ENCODE assay signal across 8 cellular contexts in genomic region chr18:32469190-32469611, GRCh38. TPM values are rescaled to one million over a fixed set of nuclear protein-coding genes. Genes with fewer than 3 reads are reported as not detected.
A peak's percentile ranks its signal among the peaks of the same experiment; 100 is the strongest.
DNase-seq lines count a peak whose midpoint lies in the region; ATAC-seq and TF ChIP-seq lines count a peak whose summit lies in the region.

No MANE protein-coding gene starts in this region.

- CTCF ChIA-PET in SK-N-SH (lab: Yijun Ruan, JAX): interaction anchor here (0.6 to 6.5 kb wide), 28 partner anchors 9 to 311 kb away, joined by 3 to 99 read pairs (median 6); no protein-coding TSS in a partner anchor

- no peak; the same call in 1 of the 2 replicates for TF ChIP-seq RAD21 in SK-N-SH (IDR thresholded peaks at IDR 0.05; ENCODE audit: low read length)

- peak overlapping the region in 3 of 4 donors; percentile 37 to 80 (median 79) for H3K4me3 Mint-ChIP-seq in CD4-positive, CD25-positive, alpha-beta regulatory T cell

- peaks cover 19% of the 10 kb centered on the region for H3K79me2 ChIP-seq in SK-N-SH (ENCODE audit: insufficient read depth)

- peak overlapping the region; percentile 64; the same call in 1 of the 2 replicates for H3K9ac ChIP-seq in SK-N-SH
- peak overlapping the region; percentile 78 for H3K9ac ChIP-seq in mucosa of stomach (ENCODE audit: low read length)

- peaks cover 43% of the 10 kb centered on the region for H3K27me3 ChIP-seq in CD4-positive, CD25-positive, alpha-beta regulatory T cell (ENCODE audit: control insufficient read depth, insufficient read depth, low read length)
- H3K27me3 ChIP-seq in SK-N-SH (ENCODE audit: insufficient read depth): no peaks in the 10 kb centered on the region
- peaks cover 0 to 13% (median 0%) of the 10 kb centered on the region in 4 donors for H3K27me3 ChIP-seq in esophagus squamous epithelium
- H3K27me3 ChIP-seq in mucosa of stomach (ENCODE audit: control insufficient read depth, insufficient read depth, low read length): no peaks in the 10 kb centered on the region
- no peaks in the 10 kb centered on the region for H3K27me3 ChIP-seq in vagina

- WGBS in SK-N-SH (ENCODE audit: low lambda C conversion rate): 6% methylated on average over 8 of the region's 8 CpGs
- 8 to 12% methylated on average over 5 to 8 of the region's 8 CpGs for WGBS in esophagus squamous epithelium, 2 donors

- H3K9me3 ChIP-seq in CD4-positive, CD25-positive, alpha-beta regulatory T cell (ENCODE audit: control insufficient read depth in 2 of 2, low read length in 2 of 2): no peaks in the 10 kb centered on the region
- no peaks in the 10 kb centered on the region for H3K9me3 ChIP-seq in SK-N-SH
- no peaks in the 10 kb centered on the region for H3K9me3 ChIP-seq in esophagus squamous epithelium
- H3K9me3 ChIP-seq in mucosa of stomach (ENCODE audit: control insufficient read depth, low read length): no peaks in the 10 kb centered on the region
- H3K9me3 ChIP-seq in vagina: no peaks in the 10 kb centered on the region

- H3F3A ChIP-seq in SK-N-SH (replicated peaks; ENCODE audit: insufficient read depth): peaks cover 4% of the 10 kb centered on the region

- no peaks in the 10 kb centered on the region for H3K36me3 Mint-ChIP-seq in CD4-positive, CD25-positive, alpha-beta regulatory T cell

- peak in 1 of 3 donors; percentile 3 for DNase-seq in CD4-positive, CD25-positive, alpha-beta regulatory T cell
- DNase-seq in HuH-7.5 (ENCODE audit: low spot score): peak; percentile 57
- peak; percentile 66 for DNase-seq in SK-N-SH
- DNase-seq in esophagus squamous epithelium (lab: John Stamatoyannopoulos, UW): no peak
- no peak for DNase-seq in vagina (ENCODE audit: extremely low spot score in 2 of 2)
- no peak for DNase-seq in NK-92 treated with Interleukin-12 subunit alpha and Interleukin-12 subunit beta, amount 100 ng/mL, for 24 hours (lab: John Stamatoyannopoulos, UW)

- TF ChIP-seq EP300 in SK-N-SH (IDR thresholded peaks at IDR 0.05; ENCODE audit: borderline replicate concordance in 1 of 2, low read depth in 1 of 2, low read length in 1 of 2): no peak

- POLR2A ChIA-PET in SK-N-SH (lab: Yijun Ruan, JAX): interaction anchor here (1.0 kb wide), 1 partner anchor 197 kb away, joined by 4 read pairs; no protein-coding TSS in a partner anchor

- H3K36me3 ChIP-seq in CD4-positive, CD25-positive, alpha-beta regulatory T cell (ENCODE audit: control insufficient read depth, insufficient read depth, low read length): no peaks in the 10 kb centered on the region
- H3K36me3 ChIP-seq in SK-N-SH (replicated peaks in 1 of 2; ENCODE audit: control insufficient read depth in 1 of 2, insufficient read depth in 2 of 2, low read length in 1 of 2) (no peaks in the 10 kb centered on the region), esophagus squamous epithelium (no peaks in the 10 kb centered on the region), mucosa of stomach (ENCODE audit: control insufficient read depth, insufficient read depth, low read length) (no peaks in the 10 kb centered on the region), vagina (no peaks in the 10 kb centered on the region)

- intact Hi-C loops in esophagus squamous epithelium (cut with DNase I) (no loop called here), vagina (cut with DNase I) (no loop called here)

- TF ChIP-seq POLR2A in esophagus squamous epithelium (IDR thresholded peaks at IDR 0.05): no peak
- TF ChIP-seq POLR2A in vagina (IDR thresholded peaks at IDR 0.05): no peak
- TF ChIP-seq POLR2A in GM18505 (IDR thresholded peaks at IDR 0.05; ENCODE audit: borderline replicate concordance, extremely low read depth, insufficient read depth, insufficient read length): no peak

- peaks cover 10% of the 10 kb centered on the region for H3K4me1 ChIP-seq in CD4-positive, CD25-positive, alpha-beta regulatory T cell (ENCODE audit: control insufficient read depth, insufficient read depth, low read length, poor library complexity, severe bottlenecking)
- H3K4me1 ChIP-seq in SK-N-SH (ENCODE audit: control insufficient read depth in 1 of 2, insufficient read depth in 2 of 2, low read depth in 1 of 2, low read length in 1 of 2) (peaks cover 0 to 20% of the 10 kb centered on the region in 2 experiments; a peak in 2 of 4 replicates), esophagus squamous epithelium (peaks cover 0 to 44% (median 5%) of the 10 kb centered on the region in 3 donors), mucosa of stomach (ENCODE audit: control insufficient read depth, insufficient read depth, low read length) (peaks cover 14% of the 10 kb centered on the region), vagina (peaks cover 26% of the 10 kb centered on the region)

- H3K4me1 Mint-ChIP-seq in CD4-positive, CD25-positive, alpha-beta regulatory T cell: peaks cover 10 to 36% (median 20%) of the 10 kb centered on the region in 4 donors

- peak overlapping the region; percentile 85 for H3K4me2 ChIP-seq in SK-N-SH

- H3K27me3 Mint-ChIP-seq in CD4-positive, CD25-positive, alpha-beta regulatory T cell: peaks cover 72% of the 10 kb centered on the region

- peak; percentile 45 for TF ChIP-seq CTCF in SK-N-SH (IDR thresholded peaks at IDR 0.05)
- TF ChIP-seq CTCF in esophagus squamous epithelium (IDR thresholded peaks at IDR 0.05): peak in 3 of 6 experiments; percentile 24 to 48 (median 35)
- peak in 1 of 3 experiments; percentile 12 for TF ChIP-seq CTCF in vagina (IDR thresholded peaks at IDR 0.05)

- no peaks in the 10 kb centered on the region for H4K20me1 ChIP-seq in SK-N-SH (ENCODE audit: insufficient read depth)

- H3K27ac Mint-ChIP-seq in CD4-positive, CD25-positive, alpha-beta regulatory T cell: no peak overlapping the region

- no peaks in the 10 kb centered on the region for H3K9me2 ChIP-seq in SK-N-SH

- no peak for ATAC-seq in CD4-positive, CD25-positive, alpha-beta regulatory T cell (ENCODE audit: low read depth in 2 of 2)
- no peak for ATAC-seq in GM18505 (IDR thresholded peaks at IDR 0.05; ENCODE audit: unreplicated experiment)

- H2AFZ ChIP-seq in SK-N-SH (ENCODE audit: low read depth): peak overlapping the region; percentile 83

- H3K4me3 ChIP-seq in CD4-positive, CD25-positive, alpha-beta regulatory T cell (ENCODE audit: low read depth, low read length): peak overlapping the region; percentile 24
- H3K4me3 ChIP-seq in SK-N-SH (ENCODE audit: low read depth in 2 of 2, low read length in 1 of 2): peak overlapping the region; percentile 83 to 86
- peak overlapping the region; percentile 66 to 87 (median 84) for H3K4me3 ChIP-seq in esophagus squamous epithelium
- peak overlapping the region; percentile 53 for H3K4me3 ChIP-seq in mucosa of stomach (ENCODE audit: low read length)
- H3K4me3 ChIP-seq in vagina: peak overlapping the region; percentile 68 to 81

- H3K27ac ChIP-seq in CD4-positive, CD25-positive, alpha-beta regulatory T cell (ENCODE audit: insufficient read depth, low read length, poor library complexity, severe bottlenecking): no peak overlapping the region
- peak overlapping the region in 1 of 2 experiments; percentile 63; a peak in 1 of 4 replicates for H3K27ac ChIP-seq in SK-N-SH (ENCODE audit: low read depth in 2 of 2, low read length in 1 of 2)
- peak overlapping the region; percentile 85 to 95 (median 88) for H3K27ac ChIP-seq in esophagus squamous epithelium
- H3K27ac ChIP-seq in vagina: peak overlapping the region; percentile 85

- H3K9me3 Mint-ChIP-seq in CD4-positive, CD25-positive, alpha-beta regulatory T cell: peaks cover 0 to 3% (median 0%) of the 10 kb centered on the region in 7 donors

TF ChIP-seq in SK-N-SH, 30 proteins besides CTCF, POLR2A, EP300 and RAD21 (continues in another document):
- TF ChIP-seq RFX5 (IDR thresholded peaks at IDR 0.05; ENCODE audit: low read length) (no peak), FOXJ3 (CRISPR knock-in tag; IDR thresholded peaks at IDR 0.05) (no peak), MXI1 (IDR thresholded peaks at IDR 0.05; ENCODE audit: low read depth, low read length) (peak; percentile 48; the same call in 1 of the 2 replicates), MEF2A (IDR thresholded peaks at IDR 0.05; ENCODE audit: borderline replicate concordance, low read depth) (no peak), RXRA (IDR thresholded peaks at IDR 0.05; ENCODE audit: borderline replicate concordance, low read depth) (no peak), USF2 (IDR thresholded peaks at IDR 0.05; ENCODE audit: borderline replicate concordance, low read depth, low read length) (no peak), USF1 (IDR thresholded peaks at IDR 0.05; ENCODE audit: borderline replicate concordance, low read depth) (no peak), NRF1 (IDR thresholded peaks at IDR 0.05; ENCODE audit: low read depth, low read length) (no peak), EZH2phosphoT487 (IDR thresholded peaks at IDR 0.05; ENCODE audit: borderline replicate concordance, low read depth) (no peak), POLR2AphosphoS5 (IDR thresholded peaks at IDR 0.05; ENCODE audit: low read depth, low read length) (no peak)

RNA-seq across cellular contexts. Expression of gene GAREM1, which starts 1.5 kb away (rescaled TPM):
- 0.05 TPM for total RNA-seq in CD4-positive, CD25-positive, alpha-beta regulatory T cell
- under 1 TPM in 1 of 4 donors, not detected in 3; 0.91 TPM for polyA plus RNA-seq in CD4-positive, CD25-positive, alpha-beta regulatory T cell
- 2.8 and 3.3 TPM in 2 replicates for polyA plus RNA-seq in SK-N-SH (2012; rRNA removed)
- 2.0 and 2.9 TPM in 2 replicates for polyA plus RNA-seq in SK-N-SH (2012; cell fraction: cytosol; rRNA removed)
- 3.3 and 3.7 TPM in 2 replicates for polyA plus RNA-seq in SK-N-SH (2012; cell fraction: nucleus; rRNA removed)
- total RNA-seq in esophagus squamous epithelium (10 to 100 TPM; 10.8 to 32.5 (median 18.3) TPM), vagina (15.7 TPM)

Comparison
In these comparisons a context has a peak if more than half of its experiments do, and no peak if none do; other contexts are left out.
1. DNase-seq: peak in HuH-7.5 (single experiment) and SK-N-SH (single experiment); none in esophagus squamous epithelium (single experiment), vagina (0 of 2) and NK-92 treated with Interleukin-12 subunit alpha and Interleukin-12 subunit beta, amount 100 ng/mL, for 24 hours (single experiment).
2. H3K4me3 ChIP-seq: peak in every context shown above with its lines; median percentile 84 in SK-N-SH; 84 in esophagus squamous epithelium; 74 in vagina; 53 in mucosa of stomach; 24 in CD4-positive, CD25-positive, alpha-beta regulatory T cell.
3. RNA of gene GAREM1, which starts 1.5 kb away (total RNA-seq): 10.8 to 32.5 TPM in esophagus squamous epithelium and 15.7 TPM in vagina (single experiment); 0.05 TPM in CD4-positive, CD25-positive, alpha-beta regulatory T cell (single experiment); every median in the first group is over 10 times any median in the second.